In the genomic region with DNA sequence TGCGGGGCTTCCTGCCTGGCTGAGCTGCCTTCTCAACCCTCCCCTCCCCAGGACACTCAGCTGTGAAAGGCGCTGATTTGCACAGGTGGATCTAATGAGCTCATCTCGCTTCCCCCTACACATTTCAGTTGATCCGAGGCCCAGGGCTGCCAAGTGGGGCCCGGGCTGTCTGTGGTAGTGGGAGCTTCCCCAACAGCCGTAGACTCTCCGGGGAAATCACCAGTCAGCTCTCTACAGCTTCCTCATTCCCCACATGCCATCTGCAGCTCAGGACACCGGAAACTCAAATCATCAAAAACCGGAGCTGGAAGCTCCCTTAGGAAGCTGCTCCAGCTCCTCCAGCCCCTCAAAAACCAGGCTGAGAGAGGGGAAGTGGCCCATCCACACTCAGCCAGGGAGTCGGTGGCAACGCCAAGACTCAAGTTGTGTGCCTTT, we compare ENCODE assay signal across 8 cellular contexts. TPM values are rescaled to one million over a fixed set of nuclear protein-coding genes. Genes with fewer than 3 reads are reported as not detected.
DNase-seq lines count a peak whose midpoint lies in the region; ATAC-seq and TF ChIP-seq lines count a peak whose summit lies in the region.

No MANE protein-coding gene starts in this region.

- no peaks in the 10 kb centered on the region for H3K36me3 Mint-ChIP-seq in activated T-helper 17 cell treated with anti-CD3 and anti-CD28 coated beads, Interleukin-2, amount 50 U/mL, for 72 hours (ENCODE audit: low read depth)

- no peaks in the 10 kb centered on the region for H3K4me1 Mint-ChIP-seq in activated T-helper 17 cell treated with anti-CD3 and anti-CD28 coated beads, Interleukin-2, amount 50 U/mL, for 72 hours

- H3K4me1 ChIP-seq in duodenal mucosa (ENCODE audit: control insufficient read depth in 1 of 2, insufficient read depth in 2 of 2, low read length in 2 of 2) = peaks cover 19 to 20% of the 10 kb centered on the region in 2 donors

- no peaks in the 10 kb centered on the region for H3F3A ChIP-seq in neural cell (ENCODE audit: insufficient read depth, low read length, poor library complexity, severe bottlenecking)

- H4K20me1 ChIP-seq in neural cell (ENCODE audit: insufficient read depth) = no peaks in the 10 kb centered on the region

- TF ChIP-seq RAD21 in neural cell (conservative IDR thresholded peaks at IDR 0.05) = no peak

- H3K27ac ChIP-seq in duodenal mucosa (ENCODE audit: low read depth, low read length) (no peak overlapping the region), neural cell (ENCODE audit: low read length) (peak overlapping the region; percentile 82)

- ATAC-seq in GM18519 (IDR thresholded peaks at IDR 0.05; ENCODE audit: low FRiP score, unreplicated experiment) (peak; percentile 76), HG03159 (IDR thresholded peaks at IDR 0.05; ENCODE audit: unreplicated experiment) (peak; percentile 82), HG03139 (IDR thresholded peaks at IDR 0.05; ENCODE audit: unreplicated experiment) (no peak)
- ATAC-seq in activated T-helper 17 cell treated with anti-CD3 and anti-CD28 coated beads, Interleukin-2, amount 50 U/mL, for 72 hours (replicated peaks) = no peak

- H3K27me3 ChIP-seq in duodenal mucosa (ENCODE audit: control insufficient read depth in 1 of 2, insufficient read depth in 2 of 2, low read length in 2 of 2) = no peaks in the 10 kb centered on the region
- H3K27me3 ChIP-seq in neural cell (ENCODE audit: insufficient read depth, low read depth, low read length) = no peaks in the 10 kb centered on the region

- no peaks in the 10 kb centered on the region for H3K9me2 ChIP-seq in neural cell (ENCODE audit: insufficient read depth, low read length)

- H2AFZ ChIP-seq in neural cell (ENCODE audit: low read depth, low read length) = no peak overlapping the region

- H3K4me2 ChIP-seq in neural cell (ENCODE audit: low read length) = no peak overlapping the region

- H3K4me3 ChIP-seq in duodenal mucosa (ENCODE audit: low read depth in 1 of 2, low read length in 2 of 2) = peak overlapping the region; percentile 6 to 19
- H3K4me3 ChIP-seq in neural cell (ENCODE audit: low read length) = peak overlapping the region; percentile 40

- no peak overlapping the region for H3K4me3 Mint-ChIP-seq in activated T-helper 17 cell treated with anti-CD3 and anti-CD28 coated beads, Interleukin-2, amount 50 U/mL, for 72 hours

- TF ChIP-seq EP300 in neural cell (conservative IDR thresholded peaks at IDR 0.05; ENCODE audit: poor library complexity, severe bottlenecking) = peak; percentile 70

- no peaks in the 10 kb centered on the region for H3K36me3 ChIP-seq in duodenal mucosa (ENCODE audit: control insufficient read depth in 1 of 2, insufficient read depth in 2 of 2, low read length in 2 of 2)
- H3K36me3 ChIP-seq in neural cell (ENCODE audit: insufficient read depth, low read length) = no peaks in the 10 kb centered on the region

- TF ChIP-seq CTCF in neural cell (IDR thresholded peaks at IDR 0.05; ENCODE audit: poor library complexity, severe bottlenecking) = no peak

- no peak for DNase-seq in activated CD4-positive, CD25-positive, alpha-beta regulatory T cell treated with anti-CD3 and anti-CD28 coated beads, Interleukin-2, amount 50 U/mL, for 72 hours
- no peak for DNase-seq in NCI-H345 treated with DMSO at 0.1 percent for 48 hours (lab: John Stamatoyannopoulos, UW; ENCODE audit: unreplicated experiment)

- no peaks in the 10 kb centered on the region for H3K9me3 Mint-ChIP-seq in activated T-helper 17 cell treated with anti-CD3 and anti-CD28 coated beads, Interleukin-2, amount 50 U/mL, for 72 hours

- H3K9ac ChIP-seq in duodenal mucosa (ENCODE audit: low read depth in 1 of 2, low read length in 2 of 2) (peak overlapping the region in 1 of 2 donors; percentile 21), neural cell (ENCODE audit: low read length) (peak overlapping the region; percentile 36)

- no peaks in the 10 kb centered on the region for H3K9me3 ChIP-seq in duodenal mucosa (ENCODE audit: control insufficient read depth in 1 of 2, low read length in 2 of 2)
- no peaks in the 10 kb centered on the region for H3K9me3 ChIP-seq in neural cell (ENCODE audit: low read length)

- H3K27ac Mint-ChIP-seq in activated T-helper 17 cell treated with anti-CD3 and anti-CD28 coated beads, Interleukin-2, amount 50 U/mL, for 72 hours = no peak overlapping the region

- H3K79me2 ChIP-seq in neural cell (replicated peaks; ENCODE audit: insufficient read depth, low read length) = no peaks in the 10 kb centered on the region

- peaks cover 9% of the 10 kb centered on the region for H3K27me3 Mint-ChIP-seq in activated T-helper 17 cell treated with anti-CD3 and anti-CD28 coated beads, Interleukin-2, amount 50 U/mL, for 72 hours

TF ChIP-seq in neural cell, 6 proteins besides CTCF, POLR2A, EP300 and RAD21:
- TF ChIP-seq EZH2 (IDR thresholded peaks at IDR 0.05; ENCODE audit: borderline replicate concordance, insufficient read depth, low read length, poor library complexity, severe bottlenecking) (no peak), POLR2AphosphoS5 (IDR thresholded peaks at IDR 0.05) (peak; percentile 56)
- TF ChIP-seq, protein P1, sequence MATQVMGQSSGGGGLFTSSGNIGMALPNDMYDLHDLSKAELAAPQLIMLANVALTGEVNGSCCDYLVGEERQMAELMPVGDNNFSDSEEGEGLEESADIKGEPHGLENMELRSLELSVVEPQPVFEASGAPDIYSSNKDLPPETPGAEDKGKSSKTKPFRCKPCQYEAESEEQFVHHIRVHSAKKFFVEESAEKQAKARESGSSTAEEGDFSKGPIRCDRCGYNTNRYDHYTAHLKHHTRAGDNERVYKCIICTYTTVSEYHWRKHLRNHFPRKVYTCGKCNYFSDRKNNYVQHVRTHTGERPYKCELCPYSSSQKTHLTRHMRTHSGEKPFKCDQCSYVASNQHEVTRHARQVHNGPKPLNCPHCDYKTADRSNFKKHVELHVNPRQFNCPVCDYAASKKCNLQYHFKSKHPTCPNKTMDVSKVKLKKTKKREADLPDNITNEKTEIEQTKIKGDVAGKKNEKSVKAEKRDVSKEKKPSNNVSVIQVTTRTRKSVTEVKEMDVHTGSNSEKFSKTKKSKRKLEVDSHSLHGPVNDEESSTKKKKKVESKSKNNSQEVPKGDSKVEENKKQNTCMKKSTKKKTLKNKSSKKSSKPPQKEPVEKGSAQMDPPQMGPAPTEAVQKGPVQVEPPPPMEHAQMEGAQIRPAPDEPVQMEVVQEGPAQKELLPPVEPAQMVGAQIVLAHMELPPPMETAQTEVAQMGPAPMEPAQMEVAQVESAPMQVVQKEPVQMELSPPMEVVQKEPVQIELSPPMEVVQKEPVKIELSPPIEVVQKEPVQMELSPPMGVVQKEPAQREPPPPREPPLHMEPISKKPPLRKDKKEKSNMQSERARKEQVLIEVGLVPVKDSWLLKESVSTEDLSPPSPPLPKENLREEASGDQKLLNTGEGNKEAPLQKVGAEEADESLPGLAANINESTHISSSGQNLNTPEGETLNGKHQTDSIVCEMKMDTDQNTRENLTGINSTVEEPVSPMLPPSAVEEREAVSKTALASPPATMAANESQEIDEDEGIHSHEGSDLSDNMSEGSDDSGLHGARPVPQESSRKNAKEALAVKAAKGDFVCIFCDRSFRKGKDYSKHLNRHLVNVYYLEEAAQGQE (IDR thresholded peaks at IDR 0.05; ENCODE audit: borderline replicate concordance) = peak; percentile 50

RNA-seq across cellular contexts. Expression of gene SMIM20, which starts 56.2 kb away (rescaled TPM):
- 19.1 and 27.0 TPM in 2 replicates for polyA plus RNA-seq in neural cell
- 9.8 and 10.0 TPM in 2 replicates for polyA minus RNA-seq in neural cell
- 10 to 100 TPM; 21.8 to 33.7 TPM for total RNA-seq in activated T-helper 17 cell treated with anti-CD3 and anti-CD28 coated beads, Interleukin-2, amount 50 U/mL, for 72 hours

Comparison
In these comparisons a context has a peak if more than half of its experiments do, and no peak if none do; other contexts are left out.
1. ATAC-seq: peak in GM18519 (single experiment) and HG03159 (single experiment); none in HG03139 (single experiment) and activated T-helper 17 cell treated with anti-CD3 and anti-CD28 coated beads, Interleukin-2, amount 50 U/mL, for 72 hours (single experiment).